15 cellular contexts compared by ENCODE assay signal in genomic region chr5:83003791-83004190, GRCh38.
A peak's percentile ranks its signal among the peaks of the same experiment; 100 is the strongest.
DNase-seq lines count a peak whose midpoint lies in the region; ATAC-seq and TF ChIP-seq lines count a peak whose summit lies in the region.
"Had no signal": no experiment of that assay in that cellular context is flagged by ENCODE, and none has a peak within 500 bp of the region (broad histone marks: within the 10 kb centered on the region; RNA-seq: fewer than 3 reads in every experiment).

No MANE protein-coding gene starts in this region.

- H3F3A ChIP-seq in neural progenitor cell (ENCODE audit: low read depth), result no peaks in the 10 kb centered on the region

- no peaks in the 10 kb centered on the region for H3K79me2 ChIP-seq in neural progenitor cell (ENCODE audit: low read depth)

- peaks cover 17% of the 10 kb centered on the region for H3K4me1 Mint-ChIP-seq in neural progenitor cell
- H3K4me1 Mint-ChIP-seq: B cell had no signal

- H3K9ac ChIP-seq in HUES48 (ENCODE audit: low read depth, low read length) (no peak overlapping the region), neural progenitor cell (no peak overlapping the region)

- no peak overlapping the region for H3K4me3 Mint-ChIP-seq in neural progenitor cell
- H3K4me3 Mint-ChIP-seq: B cell; CD4-positive, alpha-beta T cell had no signal

- H3K36me3 Mint-ChIP-seq in neural progenitor cell, result no peaks in the 10 kb centered on the region

- TF ChIP-seq CTCF in neural progenitor cell (IDR thresholded peaks at IDR 0.05) (no peak), gastrocnemius medialis (IDR thresholded peaks at IDR 0.05 in 4 of 5, conservative IDR thresholded peaks at IDR 0.05 in 1 of 5) (no peak)

- intact Hi-C loops in gastrocnemius medialis (cut with DNase I; ENCODE audit: low total_unique reads), result no loop called here

- H3K27ac Mint-ChIP-seq in neural progenitor cell, result peak overlapping the region; percentile 4
- H3K27ac Mint-ChIP-seq: B cell; CD4-positive, alpha-beta T cell had no signal

- H3K27me3 Mint-ChIP-seq in neural progenitor cell (ENCODE audit: insufficient read depth, low read depth), result no peaks in the 10 kb centered on the region
- H3K27me3 Mint-ChIP-seq: B cell; CD4-positive, alpha-beta T cell had no signal

- peak overlapping the region; percentile 94 for H2AFZ ChIP-seq in neural progenitor cell (replicated peaks)

- peak overlapping the region; percentile 27 for H3K4me2 ChIP-seq in neural progenitor cell

- no peak for ATAC-seq in gastrocnemius medialis
- ATAC-seq: HepG2 had no signal

- no peak overlapping the region for H3K4me3 ChIP-seq in HUES48 (ENCODE audit: low read depth, low read length)
- H3K4me3 ChIP-seq in neural progenitor cell, result no peak overlapping the region
- no peak overlapping the region for H3K4me3 ChIP-seq in gastrocnemius medialis

- in situ Hi-C loops in gastrocnemius medialis (cut with MboI; ENCODE audit: low sequenced_read_pairs in 4 of 4), result no loop called here

- DNase-seq in fibroblast of peridontal ligament (ENCODE audit: extremely low read depth) (peak; percentile 13), neural progenitor cell (ENCODE audit: low spot score) (no peak), gastrocnemius medialis (no peak), NCI-H1092 (lab: John Stamatoyannopoulos, UW) (no peak), DMS153 treated with DMSO at 0.1 percent for 48 hours (lab: John Stamatoyannopoulos, UW; ENCODE audit: unreplicated experiment) (no peak), NOMO-1 (lab: John Stamatoyannopoulos, UW; ENCODE audit: unreplicated experiment in 2 of 2) (no peak)
- DNase-seq: C1 segment of cervical spinal cord; Calu3; CD4-positive, alpha-beta T cell; DMS 273 treated with DMSO at 0.1 percent for 48 hours; DMS79; H7 had no signal

- H3K27ac ChIP-seq in HUES48 (ENCODE audit: low read depth, low read length), result peak overlapping the region; percentile 68
- H3K27ac ChIP-seq in neural progenitor cell, result no peak overlapping the region
- no peak overlapping the region for H3K27ac ChIP-seq in gastrocnemius medialis

- H3K9me3 ChIP-seq in HUES48 (ENCODE audit: control insufficient read depth, insufficient read depth, low read length) (no peaks in the 10 kb centered on the region), neural progenitor cell (ENCODE audit: low read depth) (no peaks in the 10 kb centered on the region), gastrocnemius medialis (no peaks in the 10 kb centered on the region)

- H3K36me3 ChIP-seq in HUES48 (ENCODE audit: control insufficient read depth, insufficient read depth, low read length) (no peaks in the 10 kb centered on the region), neural progenitor cell (no peaks in the 10 kb centered on the region), gastrocnemius medialis (no peaks in the 10 kb centered on the region)

- H3K9me3 Mint-ChIP-seq in neural progenitor cell, result no peaks in the 10 kb centered on the region
- H3K9me3 Mint-ChIP-seq: CD4-positive, alpha-beta T cell had no signal

- no peaks in the 10 kb centered on the region for H4K20me1 ChIP-seq in neural progenitor cell (ENCODE audit: low read depth)

- peaks cover 70% of the 10 kb centered on the region for H3K4me1 ChIP-seq in HUES48 (ENCODE audit: control insufficient read depth, insufficient read depth, low read length)
- peaks cover 18% of the 10 kb centered on the region for H3K4me1 ChIP-seq in neural progenitor cell
- H3K4me1 ChIP-seq in gastrocnemius medialis, result no peaks in the 10 kb centered on the region

- H3K27me3 ChIP-seq in HUES48 (ENCODE audit: control insufficient read depth, insufficient read depth, low read length) (no peaks in the 10 kb centered on the region), neural progenitor cell (no peaks in the 10 kb centered on the region), gastrocnemius medialis (no peaks in the 10 kb centered on the region)

- TF ChIP-seq POLR2A in gastrocnemius medialis (IDR thresholded peaks at IDR 0.05), result no peak
